10 cellular contexts compared by ENCODE assay signal in the genomic region with DNA sequence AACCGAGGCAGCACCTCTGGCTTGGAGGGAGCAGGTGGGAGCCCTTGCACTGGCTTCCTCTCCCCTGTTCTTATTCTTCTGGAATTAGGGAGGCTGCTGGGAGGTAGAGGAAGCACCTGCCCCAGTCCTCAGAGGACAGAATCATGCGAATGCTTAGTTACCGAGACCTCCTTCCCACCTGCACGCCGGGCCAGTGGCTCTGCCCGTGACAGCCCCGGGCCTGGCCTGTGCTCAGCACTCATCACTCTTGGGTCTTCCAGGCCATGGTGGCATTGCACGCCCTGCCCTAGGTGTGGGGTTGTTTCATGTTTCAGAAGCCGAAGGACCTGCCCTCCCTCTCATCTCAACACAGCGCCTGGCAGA. TPM values are rescaled to one million over a fixed set of nuclear protein-coding genes. Genes with fewer than 3 reads are reported as not detected.
A peak's percentile ranks its signal among the peaks of the same experiment; 100 is the strongest.
DNase-seq lines count a peak whose midpoint lies in the region; ATAC-seq and TF ChIP-seq lines count a peak whose summit lies in the region.
"Had no signal": no experiment of that assay in that cellular context is flagged by ENCODE, and none has a peak within 500 bp of the region (broad histone marks: within the 10 kb centered on the region; RNA-seq: fewer than 3 reads in every experiment).

No MANE protein-coding gene starts in this region.

- H3K27ac ChIP-seq in neuronal stem cell (replicated peaks; ENCODE audit: low read length) (no peak overlapping the region), gastrocnemius medialis (no peak overlapping the region)

- peak overlapping the region; percentile 81 for H2BK120ac ChIP-seq in neuronal stem cell (ENCODE audit: low read depth, low read length)

- intact Hi-C loops in gastrocnemius medialis (cut with DNase I; ENCODE audit: low total_unique reads): no loop called here

- peak overlapping the region; percentile 78 for H3K27ac Mint-ChIP-seq in activated T-cell treated with anti-CD3 and anti-CD28 coated beads, Interleukin-2, amount 50 U/mL, for 72 hours
- H3K27ac Mint-ChIP-seq in progenitor cell of endocrine pancreas: no peak overlapping the region

- H3K27me3 Mint-ChIP-seq in activated T-cell treated with anti-CD3 and anti-CD28 coated beads, Interleukin-2, amount 50 U/mL, for 72 hours (ENCODE audit: low read depth): peaks cover 30% of the 10 kb centered on the region
- peaks cover 22% of the 10 kb centered on the region for H3K27me3 Mint-ChIP-seq in progenitor cell of endocrine pancreas

- peak; percentile 11 for ATAC-seq in GM19372 (IDR thresholded peaks at IDR 0.05; ENCODE audit: low read depth, unreplicated experiment)
- peak; percentile 36 for ATAC-seq in HG02943 (IDR thresholded peaks at IDR 0.05; ENCODE audit: low read depth, unreplicated experiment)
- no peak for ATAC-seq in activated T-cell treated with anti-CD3 and anti-CD28 coated beads, Interleukin-2, amount 50 U/mL, for 72 hours (replicated peaks in 1 of 2)
- ATAC-seq in gastrocnemius medialis: no peak

- no peak for DNase-seq in activated T-cell treated with anti-CD3 and anti-CD28 coated beads, Interleukin-2, amount 50 U/mL, for 72 hours
- no peak for DNase-seq in neuronal stem cell (ENCODE audit: low spot score)
- DNase-seq in gastrocnemius medialis: no peak
- DNase-seq in HEK293T (ENCODE audit: extremely low spot score): no peak
- no peak for DNase-seq in progenitor cell of endocrine pancreas (ENCODE audit: low spot score, unreplicated experiment)
- DNase-seq: GF-D8, KG1, NCI-H446 treated with DMSO at 0.1 percent for 48 hours had no signal

- POLR2A ChIA-PET in HEK293T (lab: Yijun Ruan, JAX): no interaction called here

- no peak overlapping the region for H2AFZ ChIP-seq in neuronal stem cell (ENCODE audit: low read length)

- H3K9ac ChIP-seq in neuronal stem cell (ENCODE audit: low read depth, low read length, poor library complexity): no peak overlapping the region

- CTCF ChIA-PET in HEK293T (lab: Yijun Ruan, JAX): no interaction called here

- H3K27me3 ChIP-seq in neuronal stem cell (ENCODE audit: control insufficient read depth in 3 of 3, insufficient read depth in 3 of 3, low read depth in 1 of 3, low read length in 3 of 3): peaks cover 0 to 2% (median 0%) of the 10 kb centered on the region in 3 experiments
- peaks cover 22 to 43% (median 38%) of the 10 kb centered on the region in 3 donors for H3K27me3 ChIP-seq in gastrocnemius medialis

- peaks cover 3 to 4% of the 10 kb centered on the region in 2 donors for H3K36me3 Mint-ChIP-seq in activated T-cell treated with anti-CD3 and anti-CD28 coated beads, Interleukin-2, amount 50 U/mL, for 72 hours (ENCODE audit: insufficient read depth in 2 of 2)
- H3K36me3 Mint-ChIP-seq in progenitor cell of endocrine pancreas (ENCODE audit: insufficient read depth): no peaks in the 10 kb centered on the region

- no peak for TF ChIP-seq CTCF in gastrocnemius medialis (IDR thresholded peaks at IDR 0.05 in 4 of 5, conservative IDR thresholded peaks at IDR 0.05 in 1 of 5)
- TF ChIP-seq CTCF in progenitor cell of endocrine pancreas (IDR thresholded peaks at IDR 0.05; ENCODE audit: unreplicated experiment): no peak

- peak overlapping the region; percentile 84 to 89 for H3K4me3 Mint-ChIP-seq in activated T-cell treated with anti-CD3 and anti-CD28 coated beads, Interleukin-2, amount 50 U/mL, for 72 hours
- H3K4me3 Mint-ChIP-seq in progenitor cell of endocrine pancreas (ENCODE audit: low read depth): no peak overlapping the region

- no peaks in the 10 kb centered on the region for H3K79me1 ChIP-seq in neuronal stem cell (ENCODE audit: low read depth, low read length)

- no peak for TF ChIP-seq POLR2A in gastrocnemius medialis (IDR thresholded peaks at IDR 0.05)

- H3K23ac ChIP-seq in neuronal stem cell (ENCODE audit: low read depth, low read length, poor library complexity): peak overlapping the region; percentile 83

- in situ Hi-C loops in gastrocnemius medialis (cut with MboI; ENCODE audit: low sequenced_read_pairs in 4 of 4): no loop called here

- no CpG with 5 or more reads among the region's 10 CpGs for WGBS in neuronal stem cell (ENCODE audit: extremely low coverage in 2 of 2, insufficient read length in 2 of 2, insufficient replicate concordance in 1 of 2), 2 donors

- H3K14ac ChIP-seq in neuronal stem cell (ENCODE audit: low read length): no peak overlapping the region

- H3K4me1 ChIP-seq in neuronal stem cell (ENCODE audit: control insufficient read depth in 2 of 2, insufficient read depth in 1 of 2, low read depth in 1 of 2, low read length in 2 of 2): peaks cover 0 to 3% of the 10 kb centered on the region in 2 donors
- H3K4me1 ChIP-seq in gastrocnemius medialis: no peaks in the 10 kb centered on the region

- H3K36me3 ChIP-seq in neuronal stem cell (replicated peaks in 1 of 2; ENCODE audit: control insufficient read depth in 2 of 2, insufficient read depth in 2 of 2, low read length in 2 of 2) (no peaks in the 10 kb centered on the region), gastrocnemius medialis (no peaks in the 10 kb centered on the region)

- H2AK5ac ChIP-seq in neuronal stem cell (ENCODE audit: low read depth, low read length): no peak overlapping the region

- H3K4me1 Mint-ChIP-seq in activated T-cell treated with anti-CD3 and anti-CD28 coated beads, Interleukin-2, amount 50 U/mL, for 72 hours (ENCODE audit: low read depth): peaks cover 43% of the 10 kb centered on the region
- H3K4me1 Mint-ChIP-seq in progenitor cell of endocrine pancreas (ENCODE audit: low read depth): no peaks in the 10 kb centered on the region

- no peak overlapping the region for H3K4ac ChIP-seq in neuronal stem cell (ENCODE audit: low read length)

- H3K9me3 ChIP-seq in neuronal stem cell (replicated peaks in 1 of 2; ENCODE audit: control insufficient read depth in 2 of 2, insufficient read depth in 1 of 2, low read depth in 1 of 2, low read length in 2 of 2) (peaks cover 0 to 6% of the 10 kb centered on the region in 2 donors), gastrocnemius medialis (no peaks in the 10 kb centered on the region)

- H3K9me3 Mint-ChIP-seq in activated T-cell treated with anti-CD3 and anti-CD28 coated beads, Interleukin-2, amount 50 U/mL, for 72 hours: no peaks in the 10 kb centered on the region
- H3K9me3 Mint-ChIP-seq in progenitor cell of endocrine pancreas (ENCODE audit: low read depth): no peaks in the 10 kb centered on the region

- no peak overlapping the region for H4K91ac ChIP-seq in neuronal stem cell (ENCODE audit: low read depth, low read length, poor library complexity)

- H3K4me2 ChIP-seq in neuronal stem cell (ENCODE audit: insufficient read depth, low read length, poor library complexity, severe bottlenecking): no peak overlapping the region

- H3K18ac ChIP-seq in neuronal stem cell (ENCODE audit: low read length): peak overlapping the region; percentile 41

- H3K4me3 ChIP-seq in neuronal stem cell (ENCODE audit: low read length in 2 of 2) (peak overlapping the region in 1 of 2 donors; percentile 48), gastrocnemius medialis (no peak overlapping the region)

- H2BK12ac ChIP-seq in neuronal stem cell (ENCODE audit: low read length): no peak overlapping the region

- no peak overlapping the region for H4K8ac ChIP-seq in neuronal stem cell (ENCODE audit: low read depth, low read length)

- H2BK15ac ChIP-seq in neuronal stem cell (ENCODE audit: low read length): peak overlapping the region; percentile 70

- H2BK5ac ChIP-seq in neuronal stem cell (ENCODE audit: low read length): no peak overlapping the region

TF ChIP-seq in HEK293T, 16 proteins besides CTCF, POLR2A, EP300 and RAD21:
- no peak for TF ChIP-seq FOXM1 (IDR thresholded peaks at IDR 0.05; ENCODE audit: borderline replicate concordance)
- no peak for TF ChIP-seq SUZ12 (IDR thresholded peaks at IDR 0.05)
- TF ChIP-seq ELF4 (IDR thresholded peaks at IDR 0.05): no peak
- no peak for TF ChIP-seq LEF1 (IDR thresholded peaks at IDR 0.05; ENCODE audit: borderline replicate concordance)
- TF ChIP-seq NFRKB (IDR thresholded peaks at IDR 0.05): no peak
- TF ChIP-seq ARNT (IDR thresholded peaks at IDR 0.05): no peak
- TF ChIP-seq SP1 (IDR thresholded peaks at IDR 0.05): no peak

RNA-seq across cellular contexts. Expression of gene NKD2, which starts 45.3 kb away (rescaled TPM):
- total RNA-seq in activated T-cell treated with anti-CD3 and anti-CD28 coated beads, Interleukin-2, amount 50 U/mL, for 72 hours: 10 to 100 TPM; 18.7 to 25.0 TPM
- 11.1 TPM for polyA plus RNA-seq in neuronal stem cell (2013, experiment 1 of 2)
- polyA plus RNA-seq in neuronal stem cell (2013, experiment 2 of 2): 11.1 TPM
- total RNA-seq in gastrocnemius medialis (not detected), progenitor cell of endocrine pancreas (23.9 and 28.3 TPM in 2 replicates)

Comparison
In these comparisons a context has a peak if more than half of its experiments do, and no peak if none do; other contexts are left out.
1. ATAC-seq: peak in GM19372 (single experiment) and HG02943 (single experiment); none in activated T-cell treated with anti-CD3 and anti-CD28 coated beads, Interleukin-2, amount 50 U/mL, for 72 hours (0 of 2) and gastrocnemius medialis (0 of 2).
2. RNA of gene NKD2, which starts 45.3 kb away (total RNA-seq): 23.9 to 28.3 TPM in progenitor cell of endocrine pancreas and 18.7 to 25.0 TPM in activated T-cell treated with anti-CD3 and anti-CD28 coated beads, Interleukin-2, amount 50 U/mL, for 72 hours; not detected in gastrocnemius medialis; every median in the first group is over 10 times any median in the second.